ENCODE assay signal across 21 cellular contexts in genomic region chr5:157532022-157532421, GRCh38.
"Had no signal": no experiment of that assay in that cellular context is flagged by ENCODE, and none has a peak within 500 bp of the region (broad histone marks: within the 10 kb centered on the region; RNA-seq: fewer than 3 reads in every experiment).

No MANE protein-coding gene starts in this region.

- H3K27ac Mint-ChIP-seq: activated naive CD4-positive, alpha-beta T cell treated with anti-CD3 and anti-CD28 coated beads, Interleukin-2, amount 10 ng/mL, durations not matched to agents 7 days and 5 days; activated naive CD8-positive, alpha-beta T cell treated with anti-CD3 and anti-CD28 coated beads, Interleukin-2, amount 50 U/mL, for 24 hours; activated T-cell treated with anti-CD3 and anti-CD28 coated beads, Interleukin-2, amount 50 U/mL, for 24 hours; immature natural killer cell; nephron; stimulated activated naive CD8-positive, alpha-beta T cell treated with anti-CD3 and anti-CD28 coated beads, Interleukin-15, amount 100 ng/mL, for 72 hours had no signal

- H3K4me1 Mint-ChIP-seq: immature natural killer cell; stimulated activated naive CD8-positive, alpha-beta T cell treated with anti-CD3 and anti-CD28 coated beads, Interleukin-15, amount 100 ng/mL, for 72 hours had no signal

- H3K9ac ChIP-seq: SK-N-SH had no signal

- H3K9me3 Mint-ChIP-seq: activated naive CD4-positive, alpha-beta T cell treated with anti-CD3 and anti-CD28 coated beads, Interleukin-2, amount 10 ng/mL, durations not matched to agents 7 days and 5 days; activated naive CD8-positive, alpha-beta T cell treated with anti-CD3 and anti-CD28 coated beads, Interleukin-2, amount 50 U/mL, for 24 hours; activated T-cell treated with anti-CD3 and anti-CD28 coated beads, Interleukin-2, amount 50 U/mL, for 24 hours; central memory CD8-positive, alpha-beta T cell; nephron; stimulated activated naive CD8-positive, alpha-beta T cell treated with anti-CD3 and anti-CD28 coated beads, Interleukin-15, amount 100 ng/mL, for 72 hours had no signal

- H3K27ac ChIP-seq: brain microvascular endothelial cell, lower lobe of right lung, skin epidermis, upper lobe of left lung had no signal

- H3K4me3 ChIP-seq: lower lobe of right lung, skin epidermis, upper lobe of left lung had no signal

- ATAC-seq: activated naive CD8-positive, alpha-beta T cell treated with anti-CD3 and anti-CD28 coated beads, Interleukin-2, amount 50 U/mL, for 24 hours; lower lobe of right lung; stimulated activated naive CD8-positive, alpha-beta T cell treated with anti-CD3 and anti-CD28 coated beads, Interleukin-15, amount 100 ng/mL, for 72 hours had no signal

- H3K4me3 Mint-ChIP-seq: activated naive CD4-positive, alpha-beta T cell treated with anti-CD3 and anti-CD28 coated beads, Interleukin-2, amount 10 ng/mL, durations not matched to agents 7 days and 5 days; activated naive CD8-positive, alpha-beta T cell treated with anti-CD3 and anti-CD28 coated beads, Interleukin-2, amount 50 U/mL, for 24 hours; activated T-cell treated with anti-CD3 and anti-CD28 coated beads, Interleukin-2, amount 50 U/mL, for 24 hours; central memory CD8-positive, alpha-beta T cell; immature natural killer cell; nephron; stimulated activated naive CD8-positive, alpha-beta T cell treated with anti-CD3 and anti-CD28 coated beads, Interleukin-15, amount 100 ng/mL, for 72 hours had no signal

- H3K9me3 ChIP-seq: lower lobe of right lung, SK-N-SH, upper lobe of left lung had no signal

- H3K36me3 ChIP-seq: lower lobe of right lung had no signal

- H3K4me2 ChIP-seq: SK-N-SH had no signal

- H3K27me3 Mint-ChIP-seq: activated naive CD4-positive, alpha-beta T cell treated with anti-CD3 and anti-CD28 coated beads, Interleukin-2, amount 10 ng/mL, durations not matched to agents 7 days and 5 days; activated T-cell treated with anti-CD3 and anti-CD28 coated beads, Interleukin-2, amount 50 U/mL, for 24 hours had no signal

- DNase-seq: activated CD4-positive, alpha-beta T cell treated with anti-CD3 and anti-CD28 coated beads, Interleukin-2, amount 50 U/mL, for 1 hour; activated naive CD4-positive, alpha-beta T cell treated with anti-CD3 and anti-CD28 coated beads, Interleukin-2, amount 10 ng/mL, durations not matched to agents 7 days and 5 days; activated naive CD8-positive, alpha-beta T cell treated with anti-CD3 and anti-CD28 coated beads, Interleukin-2, amount 50 U/mL, for 24 hours; activated T-cell treated with anti-CD3 and anti-CD28 coated beads, Interleukin-2, amount 50 U/mL, for 24 hours; anterior cingulate cortex; brain microvascular endothelial cell; cortex of kidney; immature natural killer cell; kidney glomerular epithelial cell; lower lobe of right lung; nucleus accumbens; posterior cingulate gyrus; retina; SK-N-SH; stimulated activated naive CD8-positive, alpha-beta T cell treated with anti-CD3 and anti-CD28 coated beads, Interleukin-15, amount 100 ng/mL, for 72 hours; T1000 had no signal

- FAIRE-seq: endometrium had no signal

- H3K27me3 ChIP-seq: brain microvascular endothelial cell, upper lobe of left lung had no signal
